In the genomic region with DNA sequence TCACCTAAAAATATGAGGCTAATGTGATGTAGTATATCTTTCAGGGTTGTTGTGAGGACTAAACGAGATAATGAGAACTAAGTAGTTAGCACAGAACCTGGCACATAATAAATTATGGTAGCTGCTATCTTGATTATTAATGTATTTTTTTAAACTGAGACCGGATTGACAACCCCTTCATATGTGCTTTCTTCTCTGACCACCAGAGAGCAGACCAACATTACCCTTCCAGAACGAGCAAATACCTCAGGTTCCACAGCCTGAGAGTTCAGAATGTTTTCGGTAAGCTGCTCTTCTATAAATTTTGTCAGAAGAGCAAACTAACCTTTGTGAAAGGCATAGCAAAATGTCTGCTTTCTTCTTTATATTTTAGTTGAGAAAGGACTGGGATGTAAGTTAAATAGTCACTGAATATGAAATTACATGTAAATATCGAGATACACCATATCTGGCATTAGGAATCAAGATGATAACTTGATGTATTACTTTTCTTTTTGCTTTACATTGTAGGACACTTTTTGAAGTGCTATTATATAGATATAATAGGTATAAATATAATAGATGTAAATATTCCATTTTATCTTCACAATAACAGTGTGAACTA, we compare ENCODE assay signal across 7 cellular contexts. TPM values are rescaled to one million over a fixed set of nuclear protein-coding genes. Genes with fewer than 3 reads are reported as not detected.
A peak's percentile ranks its signal among the peaks of the same experiment; 100 is the strongest.
DNase-seq lines count a peak whose midpoint lies in the region; ATAC-seq, FAIRE-seq and TF ChIP-seq lines count a peak whose summit lies in the region.

No MANE protein-coding gene starts in this region.

- peaks cover 2% of the 10 kb centered on the region for H3K27me3 Mint-ChIP-seq in Calu3 (ENCODE audit: unreplicated experiment)
- peaks cover 18% of the 10 kb centered on the region for H3K27me3 Mint-ChIP-seq in activated CD8-positive, alpha-beta T cell treated with anti-CD3 and anti-CD28 coated beads, Interleukin-2, amount 10 ng/mL, durations not matched to agents 7 days and 5 days (ENCODE audit: low read depth)
- H3K27me3 Mint-ChIP-seq in stimulated activated memory B cell treated with anti-CD40 and anti-IgM and Interleukin-4, amounts not matched to agents 10 μg/mL and 1 μg/mL and 100 μg/mL, for 72 hours: peaks cover 10% of the 10 kb centered on the region

- FAIRE-seq in GM18507 (lab: Jason Lieb, UNC): peak; percentile 81

- CTCF ChIA-PET in Calu3 (lab: Charles Lee): interaction anchor here (0.6 to 2.8 kb wide), 10 partner anchors 13 to 351 kb away, joined by 3 to 10 read pairs (median 4); no protein-coding TSS in a partner anchor
- CTCF ChIA-PET in activated CD8-positive, alpha-beta T cell treated with anti-CD3 and anti-CD28 coated beads, Interleukin-2, amount 10 ng/mL, durations not matched to agents 7 days and 5 days (lab: Charles Lee): interaction anchor here (0.6 to 8.8 kb wide), 26 partner anchors 8 to 547 kb away, joined by 3 to 89 read pairs (median 4); a partner anchor contains a TSS

- ATAC-seq in activated CD8-positive, alpha-beta T cell treated with anti-CD3 and anti-CD28 coated beads, Interleukin-2, amount 10 ng/mL, durations not matched to agents 7 days and 5 days: peak; percentile 65
- ATAC-seq in stimulated activated memory B cell treated with anti-CD40 and anti-IgM and Interleukin-4, amounts not matched to agents 10 μg/mL and 1 μg/mL and 100 μg/mL, for 72 hours: peak; percentile 55
- no peak for ATAC-seq in HG03280 (IDR thresholded peaks at IDR 0.05; ENCODE audit: unreplicated experiment)

- H3K27ac Mint-ChIP-seq in Calu3 (ENCODE audit: unreplicated experiment): no peak overlapping the region
- H3K27ac Mint-ChIP-seq in activated CD8-positive, alpha-beta T cell treated with anti-CD3 and anti-CD28 coated beads, Interleukin-2, amount 10 ng/mL, durations not matched to agents 7 days and 5 days: no peak overlapping the region
- no peak overlapping the region for H3K27ac Mint-ChIP-seq in stimulated activated memory B cell treated with anti-CD40 and anti-IgM and Interleukin-4, amounts not matched to agents 10 μg/mL and 1 μg/mL and 100 μg/mL, for 72 hours

- BruUV-seq in Calu3 (replicated peaks; lab: Mats Ljungman, UMichigan): no TSS peak

- POLR2A ChIA-PET in activated CD8-positive, alpha-beta T cell treated with anti-CD3 and anti-CD28 coated beads, Interleukin-2, amount 10 ng/mL, durations not matched to agents 7 days and 5 days (lab: Charles Lee): interaction anchor here (0.7 kb wide), 1 partner anchor 13 kb away, joined by 3 read pairs; no protein-coding TSS in a partner anchor

- peaks cover 22% of the 10 kb centered on the region for H3K4me1 Mint-ChIP-seq in Calu3 (ENCODE audit: low read depth, unreplicated experiment)
- peaks cover 17% of the 10 kb centered on the region for H3K4me1 Mint-ChIP-seq in activated CD8-positive, alpha-beta T cell treated with anti-CD3 and anti-CD28 coated beads, Interleukin-2, amount 10 ng/mL, durations not matched to agents 7 days and 5 days (ENCODE audit: low read depth)
- H3K4me1 Mint-ChIP-seq in stimulated activated memory B cell treated with anti-CD40 and anti-IgM and Interleukin-4, amounts not matched to agents 10 μg/mL and 1 μg/mL and 100 μg/mL, for 72 hours: peaks cover 14% of the 10 kb centered on the region

- peaks cover 4% of the 10 kb centered on the region for H3K36me3 Mint-ChIP-seq in Calu3 (ENCODE audit: insufficient read depth, unreplicated experiment)
- no peaks in the 10 kb centered on the region for H3K36me3 Mint-ChIP-seq in activated CD8-positive, alpha-beta T cell treated with anti-CD3 and anti-CD28 coated beads, Interleukin-2, amount 10 ng/mL, durations not matched to agents 7 days and 5 days (ENCODE audit: low read depth)
- H3K36me3 Mint-ChIP-seq in stimulated activated memory B cell treated with anti-CD40 and anti-IgM and Interleukin-4, amounts not matched to agents 10 μg/mL and 1 μg/mL and 100 μg/mL, for 72 hours: no peaks in the 10 kb centered on the region

- H3K4me3 Mint-ChIP-seq in Calu3 (ENCODE audit: low read depth, unreplicated experiment): no peak overlapping the region
- no peak overlapping the region for H3K4me3 Mint-ChIP-seq in activated CD8-positive, alpha-beta T cell treated with anti-CD3 and anti-CD28 coated beads, Interleukin-2, amount 10 ng/mL, durations not matched to agents 7 days and 5 days
- H3K4me3 Mint-ChIP-seq in stimulated activated memory B cell treated with anti-CD40 and anti-IgM and Interleukin-4, amounts not matched to agents 10 μg/mL and 1 μg/mL and 100 μg/mL, for 72 hours: no peak overlapping the region

- peak; percentile 44 for DNase-seq in Calu3
- DNase-seq in GM18507 (ENCODE audit: extremely low spot score, insufficient read length, low read depth): no peak
- peak; percentile 4 for DNase-seq in NCI-H1092 (lab: John Stamatoyannopoulos, UW)
- DNase-seq in activated CD8-positive, alpha-beta T cell treated with anti-CD3 and anti-CD28 coated beads, Interleukin-2, amount 10 ng/mL, durations not matched to agents 7 days and 5 days: peak; percentile 49
- DNase-seq in glomerular visceral epithelial cell (ENCODE audit: extremely low spot score): peak; percentile 60

- intact Hi-C loops in Calu3 (cut with micrococcal nuclease; ENCODE audit: unreplicated experiment): loop anchor here (1.0 to 10.0 kb wide), 7 partner anchors 39 to 321 kb away; no protein-coding TSS in a partner anchor

- no peaks in the 10 kb centered on the region for H3K9me3 Mint-ChIP-seq in Calu3 (ENCODE audit: low read depth, unreplicated experiment)
- no peaks in the 10 kb centered on the region for H3K9me3 Mint-ChIP-seq in activated CD8-positive, alpha-beta T cell treated with anti-CD3 and anti-CD28 coated beads, Interleukin-2, amount 10 ng/mL, durations not matched to agents 7 days and 5 days (ENCODE audit: insufficient read depth)
- no peaks in the 10 kb centered on the region for H3K9me3 Mint-ChIP-seq in stimulated activated memory B cell treated with anti-CD40 and anti-IgM and Interleukin-4, amounts not matched to agents 10 μg/mL and 1 μg/mL and 100 μg/mL, for 72 hours

- TF ChIP-seq CTCF in Calu3 (IDR thresholded peaks at IDR 0.05; ENCODE audit: unreplicated experiment): peak; percentile 55

RNA-seq across cellular contexts. Expression of a gene that starts 13.6 kb away (rescaled TPM):
- total RNA-seq in Calu3 (2022): 23.3 and 32.5 TPM in 2 replicates
- total RNA-seq in activated CD8-positive, alpha-beta T cell treated with anti-CD3 and anti-CD28 coated beads, Interleukin-2, amount 10 ng/mL, durations not matched to agents 7 days and 5 days: 10 to 100 TPM; 11.9 to 12.2 TPM
